In genomic region chr22:41697126-41697775, GRCh38 we compare ENCODE assay signal across 8 cellular contexts. TPM values are rescaled to one million over a fixed set of nuclear protein-coding genes. Genes with fewer than 3 reads are reported as not detected.
A peak's percentile ranks its signal among the peaks of the same experiment; 100 is the strongest.
DNase-seq lines count a peak whose midpoint lies in the region; ATAC-seq and TF ChIP-seq lines count a peak whose summit lies in the region.

No MANE protein-coding gene starts in this region.

- H2AFZ ChIP-seq in OCI-LY3 (ENCODE audit: low read depth, low read length): peak overlapping the region; percentile 59

- H3K4me2 ChIP-seq in OCI-LY3 (ENCODE audit: low read length): peak overlapping the region; percentile 63

- peak; percentile 56 for DNase-seq in DMS53 treated with DMSO at 0.1 percent for 48 hours (lab: John Stamatoyannopoulos, UW; ENCODE audit: unreplicated experiment)
- DNase-seq in activated T-cell treated with anti-CD3 and anti-CD28 coated beads for 24 hours (ENCODE audit: low read depth): peak; percentile 89
- peak; percentile 91 for DNase-seq in stimulated activated CD8-positive, alpha-beta memory T cell treated with anti-CD3 and anti-CD28 coated beads, Interleukin-4, amount 100 ng/mL, for 24 hours (ENCODE audit: low read depth)

- H3K36me3 ChIP-seq in OCI-LY3 (replicated peaks; ENCODE audit: low read depth, low read length): peaks cover 3% of the 10 kb centered on the region
- peaks cover 6% of the 10 kb centered on the region for H3K36me3 ChIP-seq in muscle layer of colon (ENCODE audit: insufficient read depth, low read length)

- peak; percentile 93 for TF ChIP-seq RAD21 in Ishikawa (IDR thresholded peaks at IDR 0.05; ENCODE audit: low read depth)

- H3K27ac ChIP-seq in OCI-LY3 (ENCODE audit: low read length) (no peak overlapping the region), muscle layer of colon (ENCODE audit: low read depth, low read length) (peak overlapping the region; percentile 66)

- H3K79me2 ChIP-seq in OCI-LY3 (ENCODE audit: low read length): no peaks in the 10 kb centered on the region

- ATAC-seq in esophagus mucosa: peak; percentile 77
- no peak for ATAC-seq in GM18861 (IDR thresholded peaks at IDR 0.05; ENCODE audit: unreplicated experiment)

- H3K9ac ChIP-seq in OCI-LY3 (ENCODE audit: low read length) (peak overlapping the region; percentile 31; the same call in 1 of the 2 replicates), muscle layer of colon (ENCODE audit: low read length) (no peak overlapping the region)

- H3K27me3 ChIP-seq in OCI-LY3 (ENCODE audit: low read depth, low read length) (no peaks in the 10 kb centered on the region), muscle layer of colon (ENCODE audit: control insufficient read depth in 1 of 2, insufficient read depth in 2 of 2, low read length in 2 of 2) (no peaks in the 10 kb centered on the region)

- peak; percentile 100 for TF ChIP-seq CTCF in OCI-LY3 (IDR thresholded peaks at IDR 0.05; ENCODE audit: low read depth, low read length)

- no peak for TF ChIP-seq EP300 in Ishikawa (IDR thresholded peaks at IDR 0.05; ENCODE audit: borderline replicate concordance)

- H3K4me1 ChIP-seq in OCI-LY3 (ENCODE audit: low read length): peaks cover 23% of the 10 kb centered on the region
- H3K4me1 ChIP-seq in muscle layer of colon (ENCODE audit: insufficient read depth, low read length): peaks cover 4% of the 10 kb centered on the region

- no peaks in the 10 kb centered on the region for H3K9me3 ChIP-seq in OCI-LY3 (ENCODE audit: insufficient read depth, low read length)
- no peaks in the 10 kb centered on the region for H3K9me3 ChIP-seq in muscle layer of colon (ENCODE audit: low read length)

- H3K4me3 ChIP-seq in OCI-LY3 (ENCODE audit: low read length) (peak overlapping the region; percentile 42), muscle layer of colon (ENCODE audit: low read depth in 1 of 2, low read length in 2 of 2) (peak overlapping the region in 1 of 2 donors; percentile 50)

- no peaks in the 10 kb centered on the region for H4K20me1 ChIP-seq in OCI-LY3 (ENCODE audit: insufficient read depth, low read length)

TF ChIP-seq in Ishikawa, 13 proteins besides CTCF, POLR2A, EP300 and RAD21:
- TF ChIP-seq, protein P1, sequence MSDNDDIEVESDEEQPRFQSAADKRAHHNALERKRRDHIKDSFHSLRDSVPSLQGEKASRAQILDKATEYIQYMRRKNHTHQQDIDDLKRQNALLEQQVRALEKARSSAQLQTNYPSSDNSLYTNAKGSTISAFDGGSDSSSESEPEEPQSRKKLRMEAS (IDR thresholded peaks at IDR 0.05): peak; percentile 50
- TF ChIP-seq FOXM1 (IDR thresholded peaks at IDR 0.05; ENCODE audit: borderline replicate concordance, low read depth): no peak
- TF ChIP-seq, protein P2, sequence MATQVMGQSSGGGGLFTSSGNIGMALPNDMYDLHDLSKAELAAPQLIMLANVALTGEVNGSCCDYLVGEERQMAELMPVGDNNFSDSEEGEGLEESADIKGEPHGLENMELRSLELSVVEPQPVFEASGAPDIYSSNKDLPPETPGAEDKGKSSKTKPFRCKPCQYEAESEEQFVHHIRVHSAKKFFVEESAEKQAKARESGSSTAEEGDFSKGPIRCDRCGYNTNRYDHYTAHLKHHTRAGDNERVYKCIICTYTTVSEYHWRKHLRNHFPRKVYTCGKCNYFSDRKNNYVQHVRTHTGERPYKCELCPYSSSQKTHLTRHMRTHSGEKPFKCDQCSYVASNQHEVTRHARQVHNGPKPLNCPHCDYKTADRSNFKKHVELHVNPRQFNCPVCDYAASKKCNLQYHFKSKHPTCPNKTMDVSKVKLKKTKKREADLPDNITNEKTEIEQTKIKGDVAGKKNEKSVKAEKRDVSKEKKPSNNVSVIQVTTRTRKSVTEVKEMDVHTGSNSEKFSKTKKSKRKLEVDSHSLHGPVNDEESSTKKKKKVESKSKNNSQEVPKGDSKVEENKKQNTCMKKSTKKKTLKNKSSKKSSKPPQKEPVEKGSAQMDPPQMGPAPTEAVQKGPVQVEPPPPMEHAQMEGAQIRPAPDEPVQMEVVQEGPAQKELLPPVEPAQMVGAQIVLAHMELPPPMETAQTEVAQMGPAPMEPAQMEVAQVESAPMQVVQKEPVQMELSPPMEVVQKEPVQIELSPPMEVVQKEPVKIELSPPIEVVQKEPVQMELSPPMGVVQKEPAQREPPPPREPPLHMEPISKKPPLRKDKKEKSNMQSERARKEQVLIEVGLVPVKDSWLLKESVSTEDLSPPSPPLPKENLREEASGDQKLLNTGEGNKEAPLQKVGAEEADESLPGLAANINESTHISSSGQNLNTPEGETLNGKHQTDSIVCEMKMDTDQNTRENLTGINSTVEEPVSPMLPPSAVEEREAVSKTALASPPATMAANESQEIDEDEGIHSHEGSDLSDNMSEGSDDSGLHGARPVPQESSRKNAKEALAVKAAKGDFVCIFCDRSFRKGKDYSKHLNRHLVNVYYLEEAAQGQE (IDR thresholded peaks at IDR 0.05; ENCODE audit: low read depth): no peak
- TF ChIP-seq TCF12 (IDR thresholded peaks at IDR 0.05; ENCODE audit: low read depth): 0 out of 2 replicates have a peak, but pooled peaks have one; percentile 21
- TF ChIP-seq EGR1 (IDR thresholded peaks at IDR 0.05): no peak
- TF ChIP-seq, protein P3, sequence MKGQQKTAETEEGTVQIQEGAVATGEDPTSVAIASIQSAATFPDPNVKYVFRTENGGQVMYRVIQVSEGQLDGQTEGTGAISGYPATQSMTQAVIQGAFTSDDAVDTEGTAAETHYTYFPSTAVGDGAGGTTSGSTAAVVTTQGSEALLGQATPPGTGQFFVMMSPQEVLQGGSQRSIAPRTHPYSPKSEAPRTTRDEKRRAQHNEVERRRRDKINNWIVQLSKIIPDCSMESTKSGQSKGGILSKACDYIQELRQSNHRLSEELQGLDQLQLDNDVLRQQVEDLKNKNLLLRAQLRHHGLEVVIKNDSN (IDR thresholded peaks at IDR 0.05): no peak
- peak; percentile 8; the same call in 1 of the 2 replicates for TF ChIP-seq NFIC (IDR thresholded peaks at IDR 0.05)
- no peak for TF ChIP-seq CEBPB (IDR thresholded peaks at IDR 0.05)
- TF ChIP-seq YY1 (IDR thresholded peaks at IDR 0.05; ENCODE audit: low read depth): 0 out of 2 replicates have a peak, but pooled peaks have one; percentile 13
- 0 out of 2 replicates have a peak, but pooled peaks have one; percentile 20 for TF ChIP-seq TAF1 (IDR thresholded peaks at IDR 0.05; ENCODE audit: low read depth)
- TF ChIP-seq CREB1 (IDR thresholded peaks at IDR 0.05; ENCODE audit: low read depth): no peak
- TF ChIP-seq ZBTB7A (IDR thresholded peaks at IDR 0.05; ENCODE audit: low read depth): peak; percentile 65; the same call in 1 of the 2 replicates
- TF ChIP-seq TEAD4 (IDR thresholded peaks at IDR 0.05): peak; percentile 84

RNA-seq across cellular contexts. Expression of gene MEI1, which starts 2.1 kb away (rescaled TPM):
- total RNA-seq in esophagus mucosa: 1.3 TPM

RNA-seq across cellular contexts. Expression of gene SNU13, which starts 8.6 kb away (rescaled TPM):
- total RNA-seq in esophagus mucosa: 105 TPM
